ENCODE assay signal across 1 cellular context in genomic region chr5:82277987-82278710, GRCh38.
TF ChIP-seq lines count a peak whose summit lies in the region.

Gene RPS23, minus strand, starts transcription at chr5:82278354. Its CDS starts 31 bp downstream, at chr5:82278323.

TF ChIP-seq in WTC11, 78 proteins besides CTCF, POLR2A, EP300 and RAD21 (continued from another document and continues in another):
- no peak for TF ChIP-seq ZBTB43 (CRISPR knock-in tag; IDR thresholded peaks at IDR 0.05)
- no peak for TF ChIP-seq FOXP4 (CRISPR knock-in tag; IDR thresholded peaks at IDR 0.05)
- TF ChIP-seq MLX (CRISPR knock-in tag; IDR thresholded peaks at IDR 0.05), result no peak
- TF ChIP-seq USF1 (CRISPR knock-in tag; IDR thresholded peaks at IDR 0.05), result no peak
- TF ChIP-seq ZNF317 (CRISPR knock-in tag; IDR thresholded peaks at IDR 0.05; ENCODE audit: borderline replicate concordance, low read depth), result no peak
- no peak for TF ChIP-seq ATF1 (CRISPR knock-in tag; IDR thresholded peaks at IDR 0.05)
- TF ChIP-seq HMGXB4 (CRISPR knock-in tag; IDR thresholded peaks at IDR 0.05), result peak; percentile 64; the same call in 1 of the 2 replicates
- TF ChIP-seq MXD4 (CRISPR knock-in tag; IDR thresholded peaks at IDR 0.05; ENCODE audit: borderline replicate concordance), result no peak
- TF ChIP-seq ZNF121 (CRISPR knock-in tag; IDR thresholded peaks at IDR 0.05), result no peak
- no peak for TF ChIP-seq NR1H2 (CRISPR knock-in tag; IDR thresholded peaks at IDR 0.05)
- peak; percentile 37; the same call in 1 of the 2 replicates for TF ChIP-seq JUN (CRISPR knock-in tag; IDR thresholded peaks at IDR 0.05)
- TF ChIP-seq ETV6 (CRISPR knock-in tag; IDR thresholded peaks at IDR 0.05), result 0 out of 2 replicates have a peak, but pooled peaks have one; percentile 34
- TF ChIP-seq E2F5 (CRISPR knock-in tag; IDR thresholded peaks at IDR 0.05), result peak; percentile 50; the same call in 1 of the 2 replicates
- TF ChIP-seq ZNF396 (CRISPR knock-in tag; IDR thresholded peaks at IDR 0.05; ENCODE audit: borderline replicate concordance), result no peak
- no peak for TF ChIP-seq ZNF425 (CRISPR knock-in tag; conservative IDR thresholded peaks at IDR 0.05)
- TF ChIP-seq NFATC4 (CRISPR knock-in tag; IDR thresholded peaks at IDR 0.05), result peak; percentile 81; the same call in 1 of the 2 replicates
- TF ChIP-seq TCF7 (CRISPR knock-in tag; IDR thresholded peaks at IDR 0.05; ENCODE audit: low read depth), result no peak
- TF ChIP-seq FOXP1 (CRISPR knock-in tag; IDR thresholded peaks at IDR 0.05; ENCODE audit: borderline replicate concordance), result peak; percentile 54; the same call in 1 of the 2 replicates
- TF ChIP-seq ERG (CRISPR knock-in tag; IDR thresholded peaks at IDR 0.05), result no peak
- no peak for TF ChIP-seq ATF6 (CRISPR knock-in tag; IDR thresholded peaks at IDR 0.05)
- TF ChIP-seq RORB (CRISPR knock-in tag; IDR thresholded peaks at IDR 0.05), result no peak
- no peak for TF ChIP-seq ZNF532 (CRISPR knock-in tag; IDR thresholded peaks at IDR 0.05; ENCODE audit: borderline replicate concordance)
- TF ChIP-seq GABPB1 (CRISPR knock-in tag; IDR thresholded peaks at IDR 0.05), result peak; percentile 54; the same call in 1 of the 2 replicates
- TF ChIP-seq STAT6 (CRISPR knock-in tag; conservative IDR thresholded peaks at IDR 0.05; ENCODE audit: low read depth), result no peak
- TF ChIP-seq RELA (CRISPR knock-in tag; IDR thresholded peaks at IDR 0.05; ENCODE audit: borderline replicate concordance), result no peak
- no peak for TF ChIP-seq PREB (CRISPR knock-in tag; IDR thresholded peaks at IDR 0.05; ENCODE audit: borderline replicate concordance)
- TF ChIP-seq ESRRA (CRISPR knock-in tag; IDR thresholded peaks at IDR 0.05; ENCODE audit: borderline replicate concordance), result peak; percentile 71; the same call in 1 of the 2 replicates
